ENCODE assay signal across 1 cellular context in genomic region chr12:104064031-104064841, GRCh38.
A peak's percentile ranks its signal among the peaks of the same experiment; 100 is the strongest.
TF ChIP-seq lines count a peak whose summit lies in the region.

Gene HCFC2 (plus strand): TSS chr12:104064531. CDS start chr12:104064561, 30 bp downstream.

TF ChIP-seq in HepG2, 621 proteins besides CTCF, POLR2A, EP300 and RAD21 (continued from another document):
- TF ChIP-seq ZBTB40 (IDR thresholded peaks at IDR 0.05) (no peak), ZBTB40 (CRISPR knock-in tag; IDR thresholded peaks at IDR 0.05) (no peak), ZFY (CRISPR knock-in tag; IDR thresholded peaks at IDR 0.05) (peak; percentile 91), SMAD1 (CRISPR knock-in tag; IDR thresholded peaks at IDR 0.05; ENCODE audit: borderline replicate concordance, low read depth) (peak; percentile 76; the same call in 1 of the 2 replicates), ZNF547 (CRISPR knock-in tag; IDR thresholded peaks at IDR 0.05) (peak; percentile 73), POLR2G (IDR thresholded peaks at IDR 0.05; ENCODE audit: low read depth, low read length) (peak; percentile 81), NR3C1 (CRISPR knock-in tag; IDR thresholded peaks at IDR 0.05) (no peak), RERE (CRISPR knock-in tag; IDR thresholded peaks at IDR 0.05; ENCODE audit: low read depth) (no peak), IKZF4 (CRISPR knock-in tag; IDR thresholded peaks at IDR 0.05; ENCODE audit: borderline replicate concordance, low read depth, not compliant biosample characterization) (peak; percentile 67), ATM (IDR thresholded peaks at IDR 0.05; ENCODE audit: borderline replicate concordance) (no peak), ZNF33A (CRISPR knock-in tag; IDR thresholded peaks at IDR 0.05; ENCODE audit: borderline replicate concordance) (no peak), ZNF382 (CRISPR knock-in tag; IDR thresholded peaks at IDR 0.05; ENCODE audit: borderline replicate concordance) (no peak), ZBTB33 (CRISPR knock-in tag; IDR thresholded peaks at IDR 0.05) (0 out of 2 replicates have a peak, but pooled peaks have one; percentile 9), REL (CRISPR knock-in tag; conservative IDR thresholded peaks at IDR 0.05) (no peak), NFE2 (CRISPR knock-in tag; IDR thresholded peaks at IDR 0.05) (no peak), ZSCAN22 (CRISPR knock-in tag; IDR thresholded peaks at IDR 0.05) (no peak), SIN3B (IDR thresholded peaks at IDR 0.05; ENCODE audit: low read length) (no peak), ZNF546 (CRISPR knock-in tag; conservative IDR thresholded peaks at IDR 0.05) (no peak), ZNF747 (CRISPR knock-in tag; IDR thresholded peaks at IDR 0.05; ENCODE audit: borderline replicate concordance) (no peak), TFDP2 (CRISPR knock-in tag; IDR thresholded peaks at IDR 0.05) (peak; percentile 82), MYNN (CRISPR knock-in tag; IDR thresholded peaks at IDR 0.05; ENCODE audit: low read depth) (no peak), ZNF737 (CRISPR knock-in tag; IDR thresholded peaks at IDR 0.05; ENCODE audit: borderline replicate concordance) (no peak), ZBTB42 (CRISPR knock-in tag; IDR thresholded peaks at IDR 0.05) (peak; percentile 69; the same call in 1 of the 2 replicates), HIC2 (CRISPR knock-in tag; IDR thresholded peaks at IDR 0.05; ENCODE audit: low read depth) (no peak), ZNF331 (CRISPR knock-in tag; IDR thresholded peaks at IDR 0.05) (no peak; the same call in 1 of the 2 replicates), HDAC1 (CRISPR knock-in tag; IDR thresholded peaks at IDR 0.05) (peak; percentile 97), ZNF451 (CRISPR knock-in tag; IDR thresholded peaks at IDR 0.05) (0 out of 2 replicates have a peak, but pooled peaks have one; percentile 26), XRCC5 (optimal IDR thresholded peaks at IDR 0.05; ENCODE audit: low read length) (no peak), SALL2 (CRISPR knock-in tag; IDR thresholded peaks at IDR 0.05) (no peak)
TF ChIP-seq in HepG2: peak in this region for 247.
